In the genomic region with DNA sequence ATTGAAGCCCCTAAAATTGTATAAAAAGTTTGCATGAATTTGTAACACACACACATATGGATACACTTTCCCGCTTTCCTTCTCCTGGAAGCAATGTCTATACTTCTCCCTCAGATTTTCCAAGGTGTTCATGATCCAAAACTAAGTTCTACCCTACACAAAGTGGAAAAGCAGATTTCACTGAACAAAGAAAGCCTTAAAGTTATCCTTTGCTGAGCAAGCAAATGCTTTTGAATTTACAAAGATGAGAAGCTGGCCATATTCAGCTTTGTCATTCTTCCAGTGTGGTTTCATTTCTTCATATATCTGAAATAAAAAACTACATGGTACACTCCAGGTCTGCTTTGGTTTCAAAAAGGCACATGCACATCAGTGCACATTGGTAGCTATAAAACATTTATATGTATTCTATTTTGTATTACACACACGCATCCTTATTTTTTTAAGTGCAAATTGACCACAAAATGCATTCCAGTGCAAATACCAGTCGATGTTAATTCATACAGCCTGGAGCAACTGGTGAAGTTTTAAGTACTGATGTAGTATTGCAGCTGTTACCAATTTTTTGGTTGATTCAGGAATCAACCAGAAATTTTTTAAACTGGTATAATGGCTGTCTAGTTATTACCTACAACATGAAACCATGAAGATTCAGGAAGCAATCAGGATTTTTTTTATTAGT, we compare ENCODE assay signal across 14 cellular contexts.
A peak's percentile ranks its signal among the peaks of the same experiment; 100 is the strongest.
DNase-seq lines count a peak whose midpoint lies in the region; ATAC-seq and TF ChIP-seq lines count a peak whose summit lies in the region.
"Had no signal": no experiment of that assay in that cellular context is flagged by ENCODE, and none has a peak within 500 bp of the region (broad histone marks: within the 10 kb centered on the region; RNA-seq: fewer than 3 reads in every experiment).

No MANE protein-coding gene starts in this region.

- intact Hi-C loops in A673 (cut with micrococcal nuclease; ENCODE audit: unreplicated experiment) = no loop called here
- intact Hi-C loops in posterior cingulate gyrus (cut with DNase I) = no loop called here

- no peaks in the 10 kb centered on the region for H3K27me3 Mint-ChIP-seq in activated CD8-positive, alpha-beta memory T cell treated with anti-CD3 and anti-CD28 coated beads, Interleukin-2, amount 10 ng/mL, durations not matched to agents 7 days and 5 days
- H3K27me3 Mint-ChIP-seq: naive B cell had no signal

- H3K36me3 ChIP-seq in A673 (ENCODE audit: insufficient read depth, low read length, poor library complexity, severe bottlenecking) (peaks cover 25% of the 10 kb centered on the region), HEK293 (ENCODE audit: control insufficient read depth in 2 of 2, insufficient read depth in 1 of 2, low read length in 2 of 2) (peaks cover 14 to 17% of the 10 kb centered on the region in 2 experiments)

- H3K4me1 Mint-ChIP-seq in activated CD8-positive, alpha-beta memory T cell treated with anti-CD3 and anti-CD28 coated beads, Interleukin-2, amount 10 ng/mL, durations not matched to agents 7 days and 5 days = no peaks in the 10 kb centered on the region

- H3K4me3 Mint-ChIP-seq in activated CD8-positive, alpha-beta memory T cell treated with anti-CD3 and anti-CD28 coated beads, Interleukin-2, amount 10 ng/mL, durations not matched to agents 7 days and 5 days = no peak overlapping the region
- H3K4me3 Mint-ChIP-seq: endodermal cell had no signal

- H3K9me3 ChIP-seq in A673 (ENCODE audit: low read depth, low read length, poor library complexity, severe bottlenecking) (no peaks in the 10 kb centered on the region), HEK293 (ENCODE audit: control insufficient read depth, insufficient read depth, low read depth, low read length) (no peaks in the 10 kb centered on the region)

- peak overlapping the region; percentile 45 for H3K27ac ChIP-seq in A673 (ENCODE audit: low read depth, low read length, poor library complexity, severe bottlenecking)
- no peak overlapping the region for H3K27ac ChIP-seq in HEK293 (ENCODE audit: extremely low read depth, low read depth, low read length)
- peak overlapping the region; percentile 40 for H3K27ac ChIP-seq in foreskin keratinocyte

- BruUV-seq in A673 (replicated peaks; lab: Mats Ljungman, UMichigan) = no TSS peak

- H3K9me3 Mint-ChIP-seq in activated CD8-positive, alpha-beta memory T cell treated with anti-CD3 and anti-CD28 coated beads, Interleukin-2, amount 10 ng/mL, durations not matched to agents 7 days and 5 days (ENCODE audit: low read depth) = no peaks in the 10 kb centered on the region
- H3K9me3 Mint-ChIP-seq: endodermal cell, naive B cell had no signal

- H3K4me1 ChIP-seq in A673 (ENCODE audit: insufficient read depth, low read length, poor library complexity, severe bottlenecking) (peaks cover 40% of the 10 kb centered on the region), HEK293 (ENCODE audit: control insufficient read depth, insufficient read depth, low read length) (no peaks in the 10 kb centered on the region), foreskin keratinocyte (peaks cover 18% of the 10 kb centered on the region)

- no peak overlapping the region for H3K4me3 ChIP-seq in A673 (ENCODE audit: low read depth, low read length, poor library complexity, severe bottlenecking)
- no peak overlapping the region for H3K4me3 ChIP-seq in HEK293 (ENCODE audit: low read depth, low read length)

- H3K36me3 Mint-ChIP-seq in activated CD8-positive, alpha-beta memory T cell treated with anti-CD3 and anti-CD28 coated beads, Interleukin-2, amount 10 ng/mL, durations not matched to agents 7 days and 5 days = peaks cover 8% of the 10 kb centered on the region

- POLR2A ChIA-PET in A673 (lab: Charles Lee; ENCODE audit: low non-redundant PET) = no interaction called here
- POLR2A ChIA-PET in HEK293 (lab: Yijun Ruan, JAX) = no interaction called here

- peak; percentile 76 for ATAC-seq in foreskin keratinocyte
- no peak for ATAC-seq in activated CD8-positive, alpha-beta memory T cell treated with anti-CD3 and anti-CD28 coated beads, Interleukin-2, amount 10 ng/mL, durations not matched to agents 7 days and 5 days

- CTCF ChIA-PET in A673 (lab: Charles Lee) = no interaction called here
- CTCF ChIA-PET in HEK293 (lab: Yijun Ruan, JAX) = interaction anchor here (0.8 kb wide), 1 partner anchor 55 kb away, joined by 4 read pairs; no protein-coding TSS in a partner anchor
- CTCF ChIA-PET in activated CD8-positive, alpha-beta memory T cell treated with anti-CD3 and anti-CD28 coated beads, Interleukin-2, amount 10 ng/mL, durations not matched to agents 7 days and 5 days (lab: Charles Lee) = interaction anchor here (0.8 kb wide), 1 partner anchor 24 kb away, joined by 3 read pairs; no protein-coding TSS in a partner anchor

- DNase-seq in A673 (ENCODE audit: low spot score) (peak; percentile 61), amniotic stem cell (lab: John Stamatoyannopoulos, UW) (peak; percentile 70), foreskin keratinocyte (peak; percentile 72 to 91), posterior cingulate gyrus (no peak), 8988T (no peak), DMS53 treated with DMSO at 0.1 percent for 48 hours (lab: John Stamatoyannopoulos, UW; ENCODE audit: unreplicated experiment) (no peak)
- DNase-seq in activated CD8-positive, alpha-beta memory T cell treated with anti-CD3 and anti-CD28 coated beads, Interleukin-2, amount 10 ng/mL, durations not matched to agents 7 days and 5 days = no peak
- DNase-seq: activated CD8-positive, alpha-beta memory T cell treated with anti-CD3 and anti-CD28 coated beads, Interleukin-2, amount 50 U/mL, for 48 hours; DND-41; endodermal cell; Kasumi-1; naive B cell; stimulated activated CD4-positive, alpha-beta T cell treated with anti-CD3 and anti-CD28 coated beads, Interleukin-12 subunit alpha, Interleukin-12 subunit beta, amount 100 ng/mL, for 4 hours had no signal

- H3K27me3 ChIP-seq in A673 (replicated peaks; ENCODE audit: insufficient read depth, low read depth, low read length, poor library complexity) (no peaks in the 10 kb centered on the region), foreskin keratinocyte (no peaks in the 10 kb centered on the region)

- H3K27ac Mint-ChIP-seq in activated CD8-positive, alpha-beta memory T cell treated with anti-CD3 and anti-CD28 coated beads, Interleukin-2, amount 10 ng/mL, durations not matched to agents 7 days and 5 days = no peak overlapping the region

- TF ChIP-seq CTCF in A673 (conservative IDR thresholded peaks at IDR 0.05; ENCODE audit: low read depth, low read length) = no peak
- no peak for TF ChIP-seq CTCF in HEK293 (tag by site-specific recombination; IDR thresholded peaks at IDR 0.05)
- no peak for TF ChIP-seq CTCF in foreskin keratinocyte (conservative IDR thresholded peaks at IDR 0.05)

TF ChIP-seq in HEK293, 187 proteins besides CTCF, POLR2A, EP300 and RAD21:
- TF ChIP-seq YY2 (tag by site-specific recombination; IDR thresholded peaks at IDR 0.05) (no peak), BCL11B (tag by site-specific recombination; IDR thresholded peaks at IDR 0.05; ENCODE audit: low read depth) (no peak)
- TF ChIP-seq, protein P1, sequence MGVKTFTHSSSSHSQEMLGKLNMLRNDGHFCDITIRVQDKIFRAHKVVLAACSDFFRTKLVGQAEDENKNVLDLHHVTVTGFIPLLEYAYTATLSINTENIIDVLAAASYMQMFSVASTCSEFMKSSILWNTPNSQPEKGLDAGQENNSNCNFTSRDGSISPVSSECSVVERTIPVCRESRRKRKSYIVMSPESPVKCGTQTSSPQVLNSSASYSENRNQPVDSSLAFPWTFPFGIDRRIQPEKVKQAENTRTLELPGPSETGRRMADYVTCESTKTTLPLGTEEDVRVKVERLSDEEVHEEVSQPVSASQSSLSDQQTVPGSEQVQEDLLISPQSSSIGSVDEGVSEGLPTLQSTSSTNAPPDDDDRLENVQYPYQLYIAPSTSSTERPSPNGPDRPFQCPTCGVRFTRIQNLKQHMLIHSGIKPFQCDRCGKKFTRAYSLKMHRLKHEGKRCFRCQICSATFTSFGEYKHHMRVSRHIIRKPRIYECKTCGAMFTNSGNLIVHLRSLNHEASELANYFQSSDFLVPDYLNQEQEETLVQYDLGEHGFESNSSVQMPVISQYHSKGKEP (tag by site-specific recombination; IDR thresholded peaks at IDR 0.05) = 0 out of 2 replicates have a peak, but pooled peaks have one; percentile 10
- TF ChIP-seq, protein P2, sequence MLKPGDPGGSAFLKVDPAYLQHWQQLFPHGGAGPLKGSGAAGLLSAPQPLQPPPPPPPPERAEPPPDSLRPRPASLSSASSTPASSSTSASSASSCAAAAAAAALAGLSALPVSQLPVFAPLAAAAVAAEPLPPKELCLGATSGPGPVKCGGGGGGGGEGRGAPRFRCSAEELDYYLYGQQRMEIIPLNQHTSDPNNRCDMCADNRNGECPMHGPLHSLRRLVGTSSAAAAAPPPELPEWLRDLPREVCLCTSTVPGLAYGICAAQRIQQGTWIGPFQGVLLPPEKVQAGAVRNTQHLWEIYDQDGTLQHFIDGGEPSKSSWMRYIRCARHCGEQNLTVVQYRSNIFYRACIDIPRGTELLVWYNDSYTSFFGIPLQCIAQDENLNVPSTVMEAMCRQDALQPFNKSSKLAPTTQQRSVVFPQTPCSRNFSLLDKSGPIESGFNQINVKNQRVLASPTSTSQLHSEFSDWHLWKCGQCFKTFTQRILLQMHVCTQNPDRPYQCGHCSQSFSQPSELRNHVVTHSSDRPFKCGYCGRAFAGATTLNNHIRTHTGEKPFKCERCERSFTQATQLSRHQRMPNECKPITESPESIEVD (tag by site-specific recombination; IDR thresholded peaks at IDR 0.05) = peak; percentile 29; the same call in 1 of the 2 replicates

Comparison
In these comparisons a context has a peak if more than half of its experiments do, and no peak if none do; other contexts are left out.
1. DNase-seq: peak in A673 (single experiment), amniotic stem cell (single experiment) and foreskin keratinocyte (2 of 2); none in posterior cingulate gyrus (0 of 10), 8988T (single experiment), activated CD8-positive, alpha-beta memory T cell treated with anti-CD3 and anti-CD28 coated beads, Interleukin-2, amount 10 ng/mL, durations not matched to agents 7 days and 5 days (single experiment) and DMS53 treated with DMSO at 0.1 percent for 48 hours (single experiment).